Comparison of ENCODE assay signal across 8 cellular contexts in the genomic region with DNA sequence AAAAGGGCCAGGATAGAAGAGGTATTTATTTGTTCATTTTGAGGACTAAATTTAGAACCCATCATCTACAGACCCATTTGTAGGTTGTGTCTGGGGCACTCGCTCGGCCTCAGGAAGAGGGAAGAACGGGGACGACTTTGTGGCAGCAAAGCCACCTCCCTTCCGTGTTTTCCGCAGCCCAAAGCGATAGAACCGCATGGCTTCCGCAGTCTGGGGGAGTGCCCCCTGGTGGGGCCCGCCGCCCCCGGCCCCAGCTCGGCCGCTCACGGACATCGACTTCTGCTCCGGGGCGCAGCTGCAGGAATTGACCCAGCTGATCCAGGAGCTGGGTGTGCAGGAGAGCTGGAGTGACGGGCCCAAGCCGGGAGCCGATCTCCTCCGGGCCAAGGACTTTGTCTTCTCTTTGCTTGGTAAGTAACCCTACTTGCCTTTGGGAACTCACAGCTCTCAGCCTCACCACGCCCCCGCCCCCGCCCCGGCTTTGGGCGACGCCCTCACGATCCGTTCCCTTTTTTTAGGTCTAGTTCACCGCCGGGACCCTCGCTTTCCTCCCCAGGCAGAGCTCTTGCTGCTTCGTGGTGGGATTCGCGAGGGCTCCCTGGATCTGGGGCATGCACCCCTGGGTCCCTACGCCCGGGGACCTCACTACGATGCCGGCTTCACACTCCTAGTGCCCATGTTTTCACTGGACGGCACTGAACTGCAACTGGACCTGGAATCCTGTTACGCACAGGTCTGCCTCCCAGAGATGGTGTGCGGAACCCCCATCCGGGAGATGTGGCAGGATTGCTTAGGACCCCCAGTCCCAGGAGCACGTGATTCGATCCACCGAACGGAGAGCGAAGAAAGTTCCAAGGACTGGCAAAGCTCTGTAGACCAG.
DNase-seq lines count a peak whose midpoint lies in the region; ATAC-seq and TF ChIP-seq lines count a peak whose summit lies in the region.

No MANE protein-coding gene starts in this region.

- H3K4me3 ChIP-seq in astrocyte of the cerebellum (ENCODE audit: low read depth, low read length): peak overlapping the region; percentile 39

- ATAC-seq in HG03457 (IDR thresholded peaks at IDR 0.05; ENCODE audit: unreplicated experiment) (peak; percentile 4), HG02571 (IDR thresholded peaks at IDR 0.05; ENCODE audit: unreplicated experiment) (no peak)

- TF ChIP-seq CTCF in astrocyte of the cerebellum (IDR thresholded peaks at IDR 0.05; ENCODE audit: low read depth, low read length, missing control alignments): no peak

- DNase-seq in NCI-H2196 (lab: John Stamatoyannopoulos, UW; ENCODE audit: unreplicated experiment): peak; percentile 12
- DNase-seq in NCI-H2196 treated with DMSO at 0.1 percent for 48 hours (lab: John Stamatoyannopoulos, UW; ENCODE audit: unreplicated experiment): no peak
- DNase-seq in T follicular helper cell (ENCODE audit: low read depth): peak; percentile 34
- no peak for DNase-seq in astrocyte of the cerebellum (ENCODE audit: low read depth)
- peak; percentile 90 for DNase-seq in islet precursor cell
- peak; percentile 55 to 66 for DNase-seq in stimulated activated CD4-positive, alpha-beta T cell treated with anti-CD3 and anti-CD28 coated beads, Interleukin-2, amount 100 ng/mL, for 24 hours

- in situ Hi-C loops in astrocyte of the cerebellum (cut with HindIII; ENCODE audit: low sequenced_read_pairs): no loop called here

Comparison
In these comparisons a context has a peak if more than half of its experiments do, and no peak if none do; other contexts are left out.
1. DNase-seq: peak in NCI-H2196 (single experiment), T follicular helper cell (single experiment), islet precursor cell (single experiment) and stimulated activated CD4-positive, alpha-beta T cell treated with anti-CD3 and anti-CD28 coated beads, Interleukin-2, amount 100 ng/mL, for 24 hours (2 of 2); none in NCI-H2196 treated with DMSO at 0.1 percent for 48 hours (single experiment) and astrocyte of the cerebellum (single experiment).